Comparison of ENCODE assay signal across 8 cellular contexts in the genomic region with DNA sequence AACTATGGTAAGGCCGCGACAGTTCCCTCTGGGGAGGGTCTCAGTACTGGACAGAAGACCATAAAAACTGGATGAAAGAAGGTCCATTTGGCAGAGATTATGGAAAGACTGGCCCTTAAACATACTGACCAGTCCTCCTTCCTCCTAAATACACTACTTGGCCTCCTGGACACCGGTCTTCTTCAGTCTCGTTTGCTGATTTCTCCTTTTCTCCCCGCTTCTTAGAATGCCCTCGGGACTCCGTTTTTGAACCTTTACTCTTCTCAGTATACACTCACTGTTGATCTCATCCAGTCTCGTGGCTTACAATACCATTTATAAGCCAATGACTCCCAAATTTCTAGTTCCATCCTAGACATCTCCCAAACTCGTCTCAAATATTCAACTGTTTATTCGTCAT. TPM values are rescaled to one million over a fixed set of nuclear protein-coding genes. Genes with fewer than 3 reads are reported as not detected.
DNase-seq lines count a peak whose midpoint lies in the region; ATAC-seq and TF ChIP-seq lines count a peak whose summit lies in the region.

No MANE protein-coding gene starts in this region.

- peak overlapping the region; percentile 97 for H3K4me3 ChIP-seq in CD4-positive, CD25-positive, alpha-beta regulatory T cell (ENCODE audit: low read depth, low read length)
- peak overlapping the region; percentile 81 to 90 for H3K4me3 ChIP-seq in duodenal mucosa (ENCODE audit: low read depth in 1 of 2, low read length in 2 of 2)

- H3K36me3 ChIP-seq in CD4-positive, CD25-positive, alpha-beta regulatory T cell (ENCODE audit: control insufficient read depth, insufficient read depth, low read length), result peaks cover 29% of the 10 kb centered on the region
- H3K36me3 ChIP-seq in duodenal mucosa (ENCODE audit: control insufficient read depth in 1 of 2, insufficient read depth in 2 of 2, low read length in 2 of 2), result peaks cover 14 to 23% of the 10 kb centered on the region in 2 donors

- peaks cover 0 to 29% (median 13%) of the 10 kb centered on the region in 4 donors for H3K4me1 Mint-ChIP-seq in CD4-positive, CD25-positive, alpha-beta regulatory T cell
- peaks cover 12% of the 10 kb centered on the region for H3K4me1 Mint-ChIP-seq in nephron

- H3K4me3 Mint-ChIP-seq in CD4-positive, CD25-positive, alpha-beta regulatory T cell, result peak overlapping the region; percentile 89 to 96 (median 93)
- H3K4me3 Mint-ChIP-seq in nephron, result peak overlapping the region; percentile 84 to 94 (median 92)

- TF ChIP-seq CTCF in nephron (IDR thresholded peaks at IDR 0.05; ENCODE audit: unreplicated experiment in 3 of 3), result no peak

- H3K9me3 Mint-ChIP-seq in CD4-positive, CD25-positive, alpha-beta regulatory T cell, result no peaks in the 10 kb centered on the region
- no peaks in the 10 kb centered on the region for H3K9me3 Mint-ChIP-seq in nephron

- H3K27ac ChIP-seq in CD4-positive, CD25-positive, alpha-beta regulatory T cell (ENCODE audit: insufficient read depth, low read length, poor library complexity, severe bottlenecking), result peak overlapping the region; percentile 83
- no peak overlapping the region for H3K27ac ChIP-seq in duodenal mucosa (ENCODE audit: low read depth, low read length)

- no peak for ATAC-seq in CD4-positive, CD25-positive, alpha-beta regulatory T cell (ENCODE audit: low read depth in 2 of 2)
- ATAC-seq in GM21825 (IDR thresholded peaks at IDR 0.05; ENCODE audit: unreplicated experiment) (no peak), HG02763 (IDR thresholded peaks at IDR 0.05; ENCODE audit: unreplicated experiment) (no peak), HG02840 (IDR thresholded peaks at IDR 0.05; ENCODE audit: low FRiP score, unreplicated experiment) (no peak)

- no peaks in the 10 kb centered on the region for H3K27me3 Mint-ChIP-seq in CD4-positive, CD25-positive, alpha-beta regulatory T cell
- peaks cover 6% of the 10 kb centered on the region for H3K27me3 Mint-ChIP-seq in nephron (ENCODE audit: low read depth)

- H3K9ac ChIP-seq in duodenal mucosa (ENCODE audit: low read depth in 1 of 2, low read length in 2 of 2), result peak overlapping the region; percentile 77 to 85

- no peaks in the 10 kb centered on the region for H3K27me3 ChIP-seq in CD4-positive, CD25-positive, alpha-beta regulatory T cell (ENCODE audit: control insufficient read depth, insufficient read depth, low read length)
- no peaks in the 10 kb centered on the region for H3K27me3 ChIP-seq in duodenal mucosa (ENCODE audit: control insufficient read depth in 1 of 2, insufficient read depth in 2 of 2, low read length in 2 of 2)

- H3K27ac Mint-ChIP-seq in CD4-positive, CD25-positive, alpha-beta regulatory T cell, result peak overlapping the region; percentile 93 to 98 (median 96)
- H3K27ac Mint-ChIP-seq in nephron, result peak overlapping the region; percentile 97 to 99 (median 98)

- peaks cover 12% of the 10 kb centered on the region for H3K4me1 ChIP-seq in CD4-positive, CD25-positive, alpha-beta regulatory T cell (ENCODE audit: control insufficient read depth, insufficient read depth, low read length, poor library complexity, severe bottlenecking)
- peaks cover 10 to 12% of the 10 kb centered on the region in 2 donors for H3K4me1 ChIP-seq in duodenal mucosa (ENCODE audit: control insufficient read depth in 1 of 2, insufficient read depth in 2 of 2, low read length in 2 of 2)

- no peak for DNase-seq in CD4-positive, CD25-positive, alpha-beta regulatory T cell
- DNase-seq in M059J (ENCODE audit: low read depth) (peak; percentile 19), cortex of kidney (lab: John Stamatoyannopoulos, UW) (no peak)

- H3K9me3 ChIP-seq in CD4-positive, CD25-positive, alpha-beta regulatory T cell (ENCODE audit: control insufficient read depth in 2 of 2, low read length in 2 of 2), result no peaks in the 10 kb centered on the region
- no peaks in the 10 kb centered on the region for H3K9me3 ChIP-seq in duodenal mucosa (ENCODE audit: control insufficient read depth in 1 of 2, low read length in 2 of 2)

- peaks cover 24% of the 10 kb centered on the region for H3K36me3 Mint-ChIP-seq in CD4-positive, CD25-positive, alpha-beta regulatory T cell
- H3K36me3 Mint-ChIP-seq in nephron (ENCODE audit: low read depth), result peaks cover 34% of the 10 kb centered on the region

RNA-seq across cellular contexts. Expression of a gene that starts 0.7 kb away (rescaled TPM):
- total RNA-seq in CD4-positive, CD25-positive, alpha-beta regulatory T cell, result 87.5 TPM
- 100 to 1,000 TPM; 148 to 179 (median 166) TPM for polyA plus RNA-seq in CD4-positive, CD25-positive, alpha-beta regulatory T cell
- total RNA-seq in M059J (2014; rRNA removed; shearing (Covaris generic)), result 103 and 173 TPM in 2 replicates

RNA-seq across cellular contexts. Expression of a gene that starts 26.3 kb away (rescaled TPM):
- total RNA-seq in CD4-positive, CD25-positive, alpha-beta regulatory T cell, result 12.6 TPM
- 10 to 100 TPM in 3 of 4 donors, 1 to 10 TPM in 1; 9.5 to 18.0 (median 14.3) TPM for polyA plus RNA-seq in CD4-positive, CD25-positive, alpha-beta regulatory T cell
- total RNA-seq in M059J (2014; rRNA removed; shearing (Covaris generic)), result 10.8 and 11.0 TPM in 2 replicates

RNA-seq across cellular contexts. Expression of a gene that starts 41.2 kb away (rescaled TPM):
- 0.22 TPM for total RNA-seq in CD4-positive, CD25-positive, alpha-beta regulatory T cell
- under 1 TPM in 2 of 4 donors, not detected in 2; 0.15 to 0.33 TPM for polyA plus RNA-seq in CD4-positive, CD25-positive, alpha-beta regulatory T cell
- not detected in 2 replicates for total RNA-seq in M059J (2014; rRNA removed; shearing (Covaris generic))

RNA-seq across cellular contexts. Expression of a gene that starts 42.7 kb away (rescaled TPM):
- total RNA-seq in CD4-positive, CD25-positive, alpha-beta regulatory T cell, result not detected
- not detected for polyA plus RNA-seq in CD4-positive, CD25-positive, alpha-beta regulatory T cell
- not detected in 2 replicates for total RNA-seq in M059J (2014; rRNA removed; shearing (Covaris generic))

RNA-seq across cellular contexts. Expression of a gene that starts 47.4 kb away (rescaled TPM):
- not detected for total RNA-seq in CD4-positive, CD25-positive, alpha-beta regulatory T cell
- polyA plus RNA-seq in CD4-positive, CD25-positive, alpha-beta regulatory T cell, result not detected
- not detected in 2 replicates for total RNA-seq in M059J (2014; rRNA removed; shearing (Covaris generic))
